In the genomic region with DNA sequence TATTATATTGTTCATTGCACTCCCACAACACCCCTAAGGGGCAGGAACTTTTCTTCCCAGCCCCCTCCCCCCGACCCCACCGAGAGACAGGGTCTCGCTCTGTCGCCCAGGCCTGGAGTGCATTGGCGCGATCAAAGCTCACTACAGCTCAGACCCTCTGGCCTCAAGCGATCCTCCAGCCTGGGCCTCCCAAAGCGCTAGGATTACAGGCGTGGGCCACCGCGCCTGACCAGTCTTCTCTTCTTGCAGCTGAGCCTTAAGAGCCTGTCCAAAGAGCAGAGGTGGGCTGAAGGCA, we compare ENCODE assay signal across 8 cellular contexts. TPM values are rescaled to one million over a fixed set of nuclear protein-coding genes. Genes with fewer than 3 reads are reported as not detected.
DNase-seq lines count a peak whose midpoint lies in the region; TF ChIP-seq lines count a peak whose summit lies in the region.

No MANE protein-coding gene starts in this region.

- H3K36me3 Mint-ChIP-seq in mesothelial cell of epicardium: peaks cover 16% of the 10 kb centered on the region

- H3K27me3 Mint-ChIP-seq in mesothelial cell of epicardium (ENCODE audit: low read depth): no peaks in the 10 kb centered on the region

- H3K9me3 ChIP-seq in HUES48 (ENCODE audit: control insufficient read depth, insufficient read depth, low read length): no peaks in the 10 kb centered on the region

- H3K4me3 Mint-ChIP-seq in mesothelial cell of epicardium: peak overlapping the region; percentile 91

- peaks cover 33% of the 10 kb centered on the region for H3K4me1 Mint-ChIP-seq in mesothelial cell of epicardium

- in situ Hi-C loops in astrocyte of the spinal cord (cut with HindIII; ENCODE audit: low sequenced_read_pairs): no loop called here
- in situ Hi-C loops in G401 (cut with HindIII; ENCODE audit: low sequenced_read_pairs): no loop called here

- DNase-seq in BJ (ENCODE audit: low read depth) (no peak), astrocyte of the spinal cord (ENCODE audit: low read depth, low spot score) (no peak), mesothelial cell of epicardium (ENCODE audit: low spot score in 2 of 2, unreplicated experiment in 2 of 2) (no peak), NCI-H146 (lab: John Stamatoyannopoulos, UW) (no peak), G401 (ENCODE audit: low spot score) (no peak), GF-D8 (lab: John Stamatoyannopoulos, UW) (no peak)
- DNase-seq in stimulated activated CD4-positive, alpha-beta T cell treated with anti-CD3 and anti-CD28 coated beads, Interleukin-4, amount 100 ng/mL, for 1 hour: no peak

- POLR2A ChIA-PET in BJ (lab: Charles Lee): no interaction called here

- H3K27me3 ChIP-seq in BJ (ENCODE audit: control insufficient read depth, insufficient read depth, low read length): no peaks in the 10 kb centered on the region
- 0 out of 2 replicates have a peak, but pooled peaks cover 5% of the 10 kb centered on the region for H3K27me3 ChIP-seq in HUES48 (ENCODE audit: control insufficient read depth, insufficient read depth, low read length)

- no peak for TF ChIP-seq CTCF in BJ (IDR thresholded peaks at IDR 0.05; ENCODE audit: insufficient read depth, low read depth, low read length)
- no peak for TF ChIP-seq CTCF in astrocyte of the spinal cord (IDR thresholded peaks at IDR 0.05; ENCODE audit: low read depth, low read length)
- no peak for TF ChIP-seq CTCF in mesothelial cell of epicardium (IDR thresholded peaks at IDR 0.05; ENCODE audit: unreplicated experiment)

- CTCF ChIA-PET in BJ (lab: Yijun Ruan, JAX): interaction anchor here (0.6 kb wide), 1 partner anchor 1279 kb away, joined by 3 read pairs; no protein-coding TSS in a partner anchor

- H3K36me3 ChIP-seq in BJ (ENCODE audit: control insufficient read depth, insufficient read depth, low read length): peaks cover 1% of the 10 kb centered on the region; the same call in 1 of the 2 replicates
- peaks cover 35% of the 10 kb centered on the region for H3K36me3 ChIP-seq in HUES48 (ENCODE audit: control insufficient read depth, insufficient read depth, low read length)

- H3K4me1 ChIP-seq in HUES48 (ENCODE audit: control insufficient read depth, insufficient read depth, low read length): peaks cover 10% of the 10 kb centered on the region; the same call in 1 of the 2 replicates

- no peak overlapping the region for H3K27ac Mint-ChIP-seq in mesothelial cell of epicardium

- H3K9ac ChIP-seq in HUES48 (ENCODE audit: low read depth, low read length): no peak overlapping the region

- peak overlapping the region; percentile 98 for H3K27ac ChIP-seq in HUES48 (ENCODE audit: low read depth, low read length)

- no peaks in the 10 kb centered on the region for H3K9me3 Mint-ChIP-seq in mesothelial cell of epicardium

- peak overlapping the region; percentile 50 for H3K4me3 ChIP-seq in BJ (ENCODE audit: low read depth, low read length)
- H3K4me3 ChIP-seq in HUES48 (ENCODE audit: low read depth, low read length): peak overlapping the region; percentile 91
- peak overlapping the region; percentile 52 for H3K4me3 ChIP-seq in astrocyte of the spinal cord (ENCODE audit: low read depth, low read length)

RNA-seq across cellular contexts. Expression of a gene that starts 0.3 kb away (rescaled TPM):
- 10.4 and 11.7 TPM in 2 replicates for polyA plus RNA-seq in BJ (2011; rRNA removed)
- 3.1 and 3.4 TPM in 2 replicates for polyA minus RNA-seq in BJ (2011; rRNA and poly(A)+ RNA removed)
- 48.2 to 49.0 TPM (median 48.7 TPM) in 3 replicates for total RNA-seq in mesothelial cell of epicardium
- 73.7 and 94.8 TPM in 2 replicates for total RNA-seq in G401 (2014; rRNA removed; shearing (Covaris generic))

RNA-seq across cellular contexts. Expression of a gene that starts 3.8 kb away (rescaled TPM):
- 19.6 and 23.3 TPM in 2 replicates for polyA plus RNA-seq in BJ (2011; rRNA removed)
- 6.1 and 9.1 TPM in 2 replicates for polyA minus RNA-seq in BJ (2011; rRNA and poly(A)+ RNA removed)
- total RNA-seq in mesothelial cell of epicardium: 37.3 to 39.6 TPM (median 37.4 TPM) in 3 replicates
- 47.9 and 54.5 TPM in 2 replicates for total RNA-seq in G401 (2014; rRNA removed; shearing (Covaris generic))

RNA-seq across cellular contexts. Expression of a gene that starts 19.3 kb away (rescaled TPM):
- 1.1 and 1.7 TPM in 2 replicates for polyA plus RNA-seq in BJ (2011; rRNA removed)
- polyA minus RNA-seq in BJ (2011; rRNA and poly(A)+ RNA removed): 2.4 and 4.7 TPM in 2 replicates
- 15.4 to 18.2 TPM (median 16.4 TPM) in 3 replicates for total RNA-seq in mesothelial cell of epicardium
- 1.7 and 2.6 TPM in 2 replicates for total RNA-seq in G401 (2014; rRNA removed; shearing (Covaris generic))

RNA-seq across cellular contexts. Expression of a gene that starts 44.7 kb away (rescaled TPM):
- polyA plus RNA-seq in BJ (2011; rRNA removed): 16.0 and 16.7 TPM in 2 replicates
- polyA minus RNA-seq in BJ (2011; rRNA and poly(A)+ RNA removed): 14.8 and 30.4 TPM in 2 replicates
- 21.6 to 27.3 TPM (median 23.0 TPM) in 3 replicates for total RNA-seq in mesothelial cell of epicardium
- 20.5 and 21.6 TPM in 2 replicates for total RNA-seq in G401 (2014; rRNA removed; shearing (Covaris generic))
